ENCODE assay signal across 8 cellular contexts in genomic region chr9:114677418-114677817, GRCh38. TPM values are rescaled to one million over a fixed set of nuclear protein-coding genes. Genes with fewer than 3 reads are reported as not detected.
DNase-seq lines count a peak whose midpoint lies in the region; ATAC-seq and TF ChIP-seq lines count a peak whose summit lies in the region.

No MANE protein-coding gene starts in this region.

- DNase-seq in AG20443 (ENCODE audit: low spot score), result peak; percentile 91
- DNase-seq in IMR-90, result peak; percentile 100
- DNase-seq in SK-N-MC (ENCODE audit: low read depth, low spot score), result peak; percentile 98
- DNase-seq in iris pigment epithelial cell (ENCODE audit: low read depth), result peak; percentile 100
- no peak for DNase-seq in GM13977 (ENCODE audit: low spot score)
- no peak for DNase-seq in Peyer's patch
- no peak for DNase-seq in cardiac septum (ENCODE audit: low spot score)

- no peaks in the 10 kb centered on the region for H4K20me1 ChIP-seq in IMR-90 (ENCODE audit: insufficient read depth, low read length)

- no CpG with 5 or more reads among the region's 3 CpGs for WGBS in IMR-90 (ENCODE audit: extremely low coverage in 2 of 2, insufficient read length in 1 of 2), 2 experiments

- intact Hi-C loops in IMR-90 (cut with micrococcal nuclease), result loop anchor here (5.0 kb wide), 1 partner anchor 45 kb away; no protein-coding TSS in a partner anchor
- intact Hi-C loops in cardiac septum (cut with DNase I), result no loop called here

- no peaks in the 10 kb centered on the region for H3K36me3 ChIP-seq in IMR-90 (ENCODE audit: control insufficient read depth, insufficient read depth, low read length)
- no peaks in the 10 kb centered on the region for H3K36me3 ChIP-seq in SK-N-MC (ENCODE audit: insufficient read depth, low read length)
- H3K36me3 ChIP-seq in Peyer's patch, result no peaks in the 10 kb centered on the region

- H3K4me1 ChIP-seq in IMR-90 (ENCODE audit: control insufficient read depth, insufficient read depth, low read length) (peaks cover 12% of the 10 kb centered on the region), Peyer's patch (peaks cover 0 to 6% (median 3%) of the 10 kb centered on the region in 4 donors)

- no peak overlapping the region for H3K14ac ChIP-seq in IMR-90 (replicated peaks; ENCODE audit: low read depth, low read length)

- H3K27me3 ChIP-seq in IMR-90 (ENCODE audit: control insufficient read depth, insufficient read depth, low read length), result no peaks in the 10 kb centered on the region
- H3K27me3 ChIP-seq in Peyer's patch, result no peaks in the 10 kb centered on the region

- no peak overlapping the region for H2AK9ac ChIP-seq in IMR-90 (replicated peaks; ENCODE audit: low read depth, low read length, poor library complexity)

- peak overlapping the region; percentile 37; the same call in 1 of the 2 replicates for H3K4ac ChIP-seq in IMR-90 (ENCODE audit: low read depth, low read length)

- H2BK5ac ChIP-seq in IMR-90 (ENCODE audit: low read depth, low read length, poor library complexity, severe bottlenecking), result peak overlapping the region; percentile 94

- no peaks in the 10 kb centered on the region for H3K79me1 ChIP-seq in IMR-90 (ENCODE audit: low read depth in 1 of 2, low read length in 2 of 2)

- dilution Hi-C loops in IMR-90 (cut with HindIII; ENCODE audit: low sequenced_read_pairs, unreplicated experiment), result no loop called here

- no peaks in the 10 kb centered on the region for H3K9me3 ChIP-seq in IMR-90 (ENCODE audit: control insufficient read depth, insufficient read depth, low read length)
- no peaks in the 10 kb centered on the region for H3K9me3 ChIP-seq in SK-N-MC (ENCODE audit: low read depth, low read length)
- H3K9me3 ChIP-seq in Peyer's patch, result no peaks in the 10 kb centered on the region

- peak overlapping the region; percentile 36; the same call in 1 of the 2 replicates for H3K56ac ChIP-seq in IMR-90 (ENCODE audit: extremely low read depth, insufficient read depth, low read length)

- H2BK15ac ChIP-seq in IMR-90 (ENCODE audit: low read depth, low read length), result peak overlapping the region; percentile 56; the same call in 1 of the 3 replicates

- POLR2A ChIA-PET in IMR-90 (lab: Charles Lee; ENCODE audit: unreplicated experiment), result no interaction called here

- peak overlapping the region; percentile 78 for H2BK120ac ChIP-seq in IMR-90 (ENCODE audit: low read depth, low read length)

- BruUV-seq in IMR-90 (replicated peaks; lab: Mats Ljungman, UMichigan), result no TSS peak

- TF ChIP-seq POLR2A in IMR-90 (IDR thresholded peaks at IDR 0.05; ENCODE audit: low read depth, low read length), result no peak
- TF ChIP-seq POLR2A in Peyer's patch (IDR thresholded peaks at IDR 0.05), result no peak

- H3K27ac ChIP-seq in IMR-90 (ENCODE audit: insufficient read depth, low read length) (no peak overlapping the region), SK-N-MC (peak overlapping the region; percentile 78), Peyer's patch (no peak overlapping the region)

- H3K9ac ChIP-seq in IMR-90 (ENCODE audit: low read depth, low read length) (no peak overlapping the region), SK-N-MC (ENCODE audit: insufficient read length) (peak overlapping the region; percentile 43)

- no peak overlapping the region; the same call in 1 of the 2 replicates for H4K5ac ChIP-seq in IMR-90 (ENCODE audit: low read depth, low read length)

- peaks cover 10% of the 10 kb centered on the region for H3K9me1 ChIP-seq in IMR-90 (ENCODE audit: insufficient read depth, low read length)

- ATAC-seq in IMR-90 (ENCODE audit: low read depth) (peak; percentile 81), GM21515 (IDR thresholded peaks at IDR 0.05; ENCODE audit: unreplicated experiment) (no peak)

- H2AFZ ChIP-seq in IMR-90 (replicated peaks; ENCODE audit: low read length, poor library complexity), result no peak overlapping the region

- H4K91ac ChIP-seq in IMR-90 (ENCODE audit: insufficient read depth, low read depth, low read length), result peak overlapping the region; percentile 29; the same call in 1 of the 2 replicates

- no peak overlapping the region for H3K23ac ChIP-seq in IMR-90 (ENCODE audit: low read depth, low read length)

- peak overlapping the region; percentile 24; the same call in 1 of the 2 replicates for H3K4me2 ChIP-seq in IMR-90 (ENCODE audit: low read depth, low read length)

- H2AK5ac ChIP-seq in IMR-90 (ENCODE audit: low read depth, low read length), result no peak overlapping the region; the same call in 1 of the 2 replicates

- H2BK20ac ChIP-seq in IMR-90 (ENCODE audit: low read depth, low read length), result peak overlapping the region; percentile 88

- TF ChIP-seq RAD21 in IMR-90 (IDR thresholded peaks at IDR 0.05; ENCODE audit: low read length), result no peak

- CTCF ChIA-PET in IMR-90 (lab: Yijun Ruan, JAX), result interaction anchor here (0.6 to 2.0 kb wide), 5 partner anchors 16 to 337 kb away, joined by 3 to 7 read pairs (median 5); no protein-coding TSS in a partner anchor

- H4K8ac ChIP-seq in IMR-90 (ENCODE audit: low read depth in 2 of 2, low read length in 2 of 2), result peak overlapping the region in 1 of 2 experiments; percentile 38; a peak in 1 of 4 replicates

- peak overlapping the region; percentile 71; the same call in 1 of the 2 replicates for H3K18ac ChIP-seq in IMR-90 (ENCODE audit: low read depth, low read length)

- H3K4me3 ChIP-seq in IMR-90 (ENCODE audit: insufficient read depth, low read depth, low read length), result no peak overlapping the region
- peak overlapping the region; percentile 37; the same call in 1 of the 2 replicates for H3K4me3 ChIP-seq in SK-N-MC
- H3K4me3 ChIP-seq in Peyer's patch, result no peak overlapping the region

- in situ Hi-C loops in IMR-90 (cut with MboI; ENCODE audit: low sequenced_read_pairs) (loop anchor here (5.0 kb wide), 1 partner anchor 225 kb away; no protein-coding TSS in a partner anchor), GM13977 (cut with MboI; ENCODE audit: low pct_unique_long_range_greater_than_20kb, low sequenced_read_pairs, unreplicated experiment) (loop anchor here (5.0 to 25.0 kb wide), 3 partner anchors 335 to 835 kb away; no protein-coding TSS in a partner anchor)

- TF ChIP-seq CTCF in IMR-90 (conservative IDR thresholded peaks at IDR 0.05; ENCODE audit: low read depth, low read length) (no peak), GM13977 (IDR thresholded peaks at IDR 0.05; ENCODE audit: extremely low read depth, insufficient read depth, missing control alignments) (no peak), Peyer's patch (IDR thresholded peaks at IDR 0.05) (no peak)

TF ChIP-seq in IMR-90, 13 proteins besides CTCF, POLR2A, EP300 and RAD21:
- TF ChIP-seq MXI1 (IDR thresholded peaks at IDR 0.05; ENCODE audit: borderline replicate concordance, low read depth, low read length) (no peak), SMC3 (IDR thresholded peaks at IDR 0.05; ENCODE audit: low read depth, low read length) (no peak), CEBPB (IDR thresholded peaks at IDR 0.05; ENCODE audit: low read depth, low read length) (peak; percentile 67), RCOR1 (IDR thresholded peaks at IDR 0.05; ENCODE audit: insufficient replicate concordance, low read length) (no peak), MAFK (IDR thresholded peaks at IDR 0.05; ENCODE audit: low read depth, low read length) (peak; percentile 39; the same call in 1 of the 2 replicates), CHD1 (IDR thresholded peaks at IDR 0.05; ENCODE audit: low read depth, low read length) (no peak), RFX5 (IDR thresholded peaks at IDR 0.05; ENCODE audit: low read depth, low read length) (no peak), MAZ (IDR thresholded peaks at IDR 0.05; ENCODE audit: borderline replicate concordance, low read depth, low read length) (peak; percentile 89), FOS (IDR thresholded peaks at IDR 0.05; ENCODE audit: low read depth, low read length) (peak; percentile 96), BHLHE40 (IDR thresholded peaks at IDR 0.05; ENCODE audit: low read depth, low read length) (peak; percentile 66), NFE2L2 (IDR thresholded peaks at IDR 0.05; ENCODE audit: low read depth, low read length) (peak; percentile 89)
- TF ChIP-seq, protein P1, sequence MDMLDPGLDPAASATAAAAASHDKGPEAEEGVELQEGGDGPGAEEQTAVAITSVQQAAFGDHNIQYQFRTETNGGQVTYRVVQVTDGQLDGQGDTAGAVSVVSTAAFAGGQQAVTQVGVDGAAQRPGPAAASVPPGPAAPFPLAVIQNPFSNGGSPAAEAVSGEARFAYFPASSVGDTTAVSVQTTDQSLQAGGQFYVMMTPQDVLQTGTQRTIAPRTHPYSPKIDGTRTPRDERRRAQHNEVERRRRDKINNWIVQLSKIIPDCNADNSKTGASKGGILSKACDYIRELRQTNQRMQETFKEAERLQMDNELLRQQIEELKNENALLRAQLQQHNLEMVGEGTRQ (IDR thresholded peaks at IDR 0.05; ENCODE audit: low read depth, low read length), result peak; percentile 40; the same call in 1 of the 2 replicates
- TF ChIP-seq, protein P2, sequence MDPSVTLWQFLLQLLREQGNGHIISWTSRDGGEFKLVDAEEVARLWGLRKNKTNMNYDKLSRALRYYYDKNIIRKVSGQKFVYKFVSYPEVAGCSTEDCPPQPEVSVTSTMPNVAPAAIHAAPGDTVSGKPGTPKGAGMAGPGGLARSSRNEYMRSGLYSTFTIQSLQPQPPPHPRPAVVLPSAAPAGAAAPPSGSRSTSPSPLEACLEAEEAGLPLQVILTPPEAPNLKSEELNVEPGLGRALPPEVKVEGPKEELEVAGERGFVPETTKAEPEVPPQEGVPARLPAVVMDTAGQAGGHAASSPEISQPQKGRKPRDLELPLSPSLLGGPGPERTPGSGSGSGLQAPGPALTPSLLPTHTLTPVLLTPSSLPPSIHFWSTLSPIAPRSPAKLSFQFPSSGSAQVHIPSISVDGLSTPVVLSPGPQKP (IDR thresholded peaks at IDR 0.05; ENCODE audit: borderline replicate concordance, low read depth, low read length), result no peak
TF ChIP-seq in IMR-90: peak in this region for 7.

RNA-seq across cellular contexts. Expression of gene TEX48, which starts 4.6 kb away (rescaled TPM):
- not detected in 2 replicates for total RNA-seq in IMR-90 (2012; rRNA removed)
- polyA plus RNA-seq in IMR-90 (2012; rRNA removed), result not detected in 2 replicates
- polyA plus RNA-seq in IMR-90 (2012; cell fraction: cytosol; rRNA removed), result not detected in 2 replicates
- not detected in 2 replicates for polyA plus RNA-seq in IMR-90 (2012; cell fraction: nucleus; rRNA removed; ENCODE audit: low replicate concordance)
- not detected for total RNA-seq in Peyer's patch
- total RNA-seq in cardiac septum, result not detected

RNA-seq across cellular contexts. Expression of gene TEX53, which starts 19.8 kb away (rescaled TPM):
- not detected in 2 replicates for total RNA-seq in IMR-90 (2012; rRNA removed)
- not detected in 2 replicates for polyA plus RNA-seq in IMR-90 (2012; rRNA removed)
- not detected in 2 replicates for polyA plus RNA-seq in IMR-90 (2012; cell fraction: cytosol; rRNA removed)
- polyA plus RNA-seq in IMR-90 (2012; cell fraction: nucleus; rRNA removed; ENCODE audit: low replicate concordance), result not detected in 2 replicates
- total RNA-seq in Peyer's patch, result not detected
- total RNA-seq in cardiac septum, result not detected

Comparison
In these comparisons a context has a peak if more than half of its experiments do, and no peak if none do; other contexts are left out.
1. DNase-seq: peak in AG20443 (single experiment), IMR-90 (single experiment), SK-N-MC (single experiment) and iris pigment epithelial cell (single experiment); none in GM13977 (single experiment), Peyer's patch (0 of 3) and cardiac septum (single experiment).